Comparison of ENCODE assay signal across 13 cellular contexts in the genomic region with DNA sequence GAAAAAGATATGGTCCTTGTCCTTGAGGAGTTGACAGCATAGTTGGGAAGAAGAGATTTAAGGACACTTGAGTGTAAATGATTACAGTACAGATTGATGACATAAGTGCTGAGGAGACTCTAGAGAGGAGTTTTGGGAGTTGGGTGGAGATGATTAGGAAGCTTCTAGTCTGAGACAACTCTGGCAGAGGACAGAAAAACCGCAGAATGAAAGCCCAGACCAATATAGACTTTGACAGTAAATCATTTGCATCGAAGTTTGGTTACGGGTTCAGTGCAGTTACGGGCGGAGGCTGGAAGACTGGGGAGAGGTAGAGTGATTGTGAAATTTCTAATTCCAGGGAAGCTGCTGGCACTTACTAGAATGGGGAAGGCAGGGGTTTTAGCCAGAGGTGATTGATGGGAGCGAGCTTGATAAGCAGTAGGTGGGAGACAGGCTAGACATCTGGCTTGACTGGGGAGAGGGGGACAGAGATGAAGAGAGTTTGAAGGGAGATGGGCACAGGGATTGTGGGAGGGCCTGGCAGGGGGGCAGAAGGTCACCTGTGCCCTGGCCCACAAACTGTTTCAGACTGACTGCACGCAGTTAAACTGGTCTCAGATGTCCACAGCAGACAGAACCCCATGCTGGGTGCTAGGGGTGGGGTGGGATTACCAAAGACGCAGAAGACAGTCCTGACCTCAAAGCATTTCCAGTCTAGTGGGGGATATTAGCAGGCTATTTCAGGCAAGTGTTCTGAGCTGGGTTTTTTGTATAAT. TPM values are rescaled to one million over a fixed set of nuclear protein-coding genes. Genes with fewer than 3 reads are reported as not detected.
DNase-seq lines count a peak whose midpoint lies in the region; ATAC-seq, FAIRE-seq and TF ChIP-seq lines count a peak whose summit lies in the region.
"Had no signal": no experiment of that assay in that cellular context is flagged by ENCODE, and none has a peak within 500 bp of the region (broad histone marks: within the 10 kb centered on the region; RNA-seq: fewer than 3 reads in every experiment).

No MANE protein-coding gene starts in this region.

- no peaks in the 10 kb centered on the region for H3K4me1 ChIP-seq in CD8-positive, alpha-beta memory T cell (ENCODE audit: insufficient read depth, low read length)
- H3K4me1 ChIP-seq in aorta (ENCODE audit: control insufficient read depth in 1 of 2, insufficient read depth in 2 of 2, low read length in 2 of 2) = no peaks in the 10 kb centered on the region

- H3K9me3 ChIP-seq in CD8-positive, alpha-beta memory T cell (ENCODE audit: low read length) = no peaks in the 10 kb centered on the region
- H3K9me3 ChIP-seq in aorta (ENCODE audit: control insufficient read depth, low read length) = no peaks in the 10 kb centered on the region
- H3K9me3 ChIP-seq: left ventricle myocardium inferior, thyroid gland had no signal

- peaks cover 64% of the 10 kb centered on the region for H3K36me3 ChIP-seq in CD8-positive, alpha-beta memory T cell (ENCODE audit: insufficient read depth, low read length)
- H3K36me3 ChIP-seq in aorta (ENCODE audit: control insufficient read depth in 1 of 2, insufficient read depth in 2 of 2, low read length in 1 of 2) = peaks cover 4 to 19% of the 10 kb centered on the region in 2 donors

- H3K4me3 Mint-ChIP-seq in CD8-positive, alpha-beta memory T cell = no peak overlapping the region
- no peak overlapping the region for H3K4me3 Mint-ChIP-seq in HFFc6
- H3K4me3 Mint-ChIP-seq: H9, nephron had no signal

- peaks cover 14 to 89% (median 25%) of the 10 kb centered on the region in 3 donors for H3K36me3 Mint-ChIP-seq in CD8-positive, alpha-beta memory T cell
- peaks cover 38% of the 10 kb centered on the region for H3K36me3 Mint-ChIP-seq in HFFc6 (ENCODE audit: low read depth)

- POLR2A ChIA-PET in CD8-positive, alpha-beta memory T cell (lab: Charles Lee) = interaction anchor here (1.5 kb wide), 1 partner anchor 64 kb away, joined by 3 read pairs; no protein-coding TSS in a partner anchor

- H3K9me3 Mint-ChIP-seq in CD8-positive, alpha-beta memory T cell = no peaks in the 10 kb centered on the region
- no peaks in the 10 kb centered on the region for H3K9me3 Mint-ChIP-seq in HFFc6
- H3K9me3 Mint-ChIP-seq: H9, nephron had no signal

- H3K27ac ChIP-seq in CD8-positive, alpha-beta memory T cell (ENCODE audit: low read depth, low read length) = no peak overlapping the region
- H3K27ac ChIP-seq in angular gyrus (ENCODE audit: low read depth, low read length) (peak overlapping the region; percentile 94), aorta (ENCODE audit: low read depth in 1 of 2, low read length in 2 of 2) (no peak overlapping the region)
- H3K27ac ChIP-seq: left ventricle myocardium inferior, thyroid gland had no signal

- no peak for ATAC-seq in aorta (ENCODE audit: low FRiP score)

- no peaks in the 10 kb centered on the region for H3K27me3 ChIP-seq in CD8-positive, alpha-beta memory T cell (ENCODE audit: insufficient read depth, low read length, poor library complexity, severe bottlenecking)
- H3K27me3 ChIP-seq in aorta (ENCODE audit: control insufficient read depth in 1 of 2, insufficient read depth in 2 of 2, low read length in 1 of 2) = no peaks in the 10 kb centered on the region
- H3K27me3 ChIP-seq: thyroid gland had no signal

- peak overlapping the region in 5 of 8 donors; percentile 9 to 70 (median 30) for H3K27ac Mint-ChIP-seq in CD8-positive, alpha-beta memory T cell
- no peak overlapping the region; the same call in 1 of the 2 replicates for H3K27ac Mint-ChIP-seq in HFFc6
- H3K27ac Mint-ChIP-seq: nephron had no signal

- intact Hi-C loops in aorta (cut with DNase I) = no loop called here

- no peak for DNase-seq in CD8-positive, alpha-beta memory T cell
- peak; percentile 60 for DNase-seq in HK-2 (ENCODE audit: unreplicated experiment)
- peak; percentile 59 for DNase-seq in mesenteric fat pad (ENCODE audit: low spot score)
- no peak for DNase-seq in aorta
- no peak for DNase-seq in H54 (ENCODE audit: insufficient read length, low spot score)
- no peak for DNase-seq in DMS53 treated with DMSO at 0.1 percent for 48 hours (lab: John Stamatoyannopoulos, UW; ENCODE audit: unreplicated experiment)
- DNase-seq in HFFc6 = no peak
- DNase-seq: activated gamma-delta T cell, left ventricle myocardium inferior had no signal

- peaks cover 0 to 5% of the 10 kb centered on the region in 2 donors for H3K27me3 Mint-ChIP-seq in CD8-positive, alpha-beta memory T cell
- H3K27me3 Mint-ChIP-seq in HFFc6 (ENCODE audit: insufficient read depth) = 0 out of 2 replicates have a peak, but pooled peaks cover 3% of the 10 kb centered on the region

- no peak for TF ChIP-seq CTCF in HFFc6 (IDR thresholded peaks at IDR 0.05)

- no peak for TF ChIP-seq POLR2A in H54 (IDR thresholded peaks at IDR 0.05; ENCODE audit: low read depth, low read length)

- FAIRE-seq in H54 (lab: Jason Lieb, UNC) = no peak

- CTCF ChIA-PET in CD8-positive, alpha-beta memory T cell (lab: Charles Lee) = interaction anchor here (1.2 to 9.5 kb wide), 7 partner anchors 17 to 107 kb away, joined by 3 to 146 read pairs (median 10); a partner anchor contains a TSS

- H3K4me3 ChIP-seq in CD8-positive, alpha-beta memory T cell (ENCODE audit: low read length) = no peak overlapping the region
- H3K4me3 ChIP-seq in aorta (ENCODE audit: low read length in 2 of 2) = no peak overlapping the region
- H3K4me3 ChIP-seq: left ventricle myocardium inferior, thyroid gland had no signal

- H3K4me1 Mint-ChIP-seq in CD8-positive, alpha-beta memory T cell = peaks cover 9 to 21% (median 12%) of the 10 kb centered on the region in 3 donors
- peaks cover 54% of the 10 kb centered on the region for H3K4me1 Mint-ChIP-seq in HFFc6 (ENCODE audit: low read depth)
- H3K4me1 Mint-ChIP-seq: H9 had no signal

- 86 to 87% methylated on average over 8 of the region's 8 CpGs for WGBS in aorta, 2 donors

RNA-seq across cellular contexts. Expression of a gene that starts 20.1 kb away (rescaled TPM):
- total RNA-seq in CD8-positive, alpha-beta memory T cell = 100 to 1,000 TPM; 163 to 170 TPM
- polyA plus RNA-seq in CD8-positive, alpha-beta memory T cell = 62.1 TPM
- 4.7 TPM for total RNA-seq in mesenteric fat pad
- total RNA-seq in aorta = 1 to 10 TPM; 2.7 to 2.9 TPM
- polyA plus RNA-seq in aorta = under 1 TPM in 1 of 2 donors, not detected in 1; 0.38 TPM
- total RNA-seq in HFFc6 (2021; fragmentation: NEBNext Ultra II Directional; extraction: Animal tissue kit (Norgen Biotek cat#: 25700)) = under 1 TPM in 2 of 6 experiments, not detected in 4; 0.09 to 0.17 TPM

RNA-seq across cellular contexts. Expression of a gene that starts 29.2 kb away (rescaled TPM):
- 100 to 1,000 TPM; 106 to 111 TPM for total RNA-seq in CD8-positive, alpha-beta memory T cell
- polyA plus RNA-seq in CD8-positive, alpha-beta memory T cell = 45.9 TPM
- total RNA-seq in mesenteric fat pad (64.4 TPM), aorta (10 to 100 TPM; 41.0 to 50.2 TPM)
- polyA plus RNA-seq in aorta = 10 to 100 TPM; 17.2 to 43.5 TPM
- total RNA-seq in HFFc6 (2021; fragmentation: NEBNext Ultra II Directional; extraction: Animal tissue kit (Norgen Biotek cat#: 25700)) = 10 to 100 TPM; 67.0 to 79.3 (median 71.5) TPM

RNA-seq across cellular contexts. Expression of a gene that starts 45.0 kb away (rescaled TPM):
- 100 to 1,000 TPM; 297 to 299 TPM for total RNA-seq in CD8-positive, alpha-beta memory T cell
- polyA plus RNA-seq in CD8-positive, alpha-beta memory T cell = 46.0 TPM
- total RNA-seq in mesenteric fat pad = 154 TPM
- 100 to 1,000 TPM; 106 to 135 TPM for total RNA-seq in aorta
- 100 to 1,000 TPM in 1 of 2 donors, 10 to 100 TPM in 1; 94.9 to 126 TPM for polyA plus RNA-seq in aorta
- total RNA-seq in HFFc6 (2021; fragmentation: NEBNext Ultra II Directional; extraction: Animal tissue kit (Norgen Biotek cat#: 25700)) = 100 to 1,000 TPM; 229 to 324 (median 315) TPM

RNA-seq across cellular contexts. Expression of a gene that starts 55.6 kb away (rescaled TPM):
- total RNA-seq in CD8-positive, alpha-beta memory T cell = 100 to 1,000 TPM; 122 to 131 TPM
- 92.2 TPM for polyA plus RNA-seq in CD8-positive, alpha-beta memory T cell
- total RNA-seq in mesenteric fat pad (89.6 TPM), aorta (10 to 100 TPM; 44.0 to 46.1 TPM)
- polyA plus RNA-seq in aorta = 10 to 100 TPM; 68.5 to 73.1 TPM
- 10 to 100 TPM; 82.5 to 93.7 (median 86.8) TPM for total RNA-seq in HFFc6 (2021; fragmentation: NEBNext Ultra II Directional; extraction: Animal tissue kit (Norgen Biotek cat#: 25700))

Comparison
In these comparisons a context has a peak if more than half of its experiments do, and no peak if none do; other contexts are left out.
1. DNase-seq: peak in HK-2 (single experiment) and mesenteric fat pad (single experiment); none in CD8-positive, alpha-beta memory T cell (0 of 5), aorta (0 of 2), H54 (single experiment), DMS53 treated with DMSO at 0.1 percent for 48 hours (single experiment) and HFFc6 (single experiment).
2. RNA of a gene that starts 20.1 kb away (total RNA-seq): 163 to 170 TPM in CD8-positive, alpha-beta memory T cell; 4.7 TPM in mesenteric fat pad (single experiment), 2.7 to 2.9 TPM in aorta and 0.09 to 0.17 TPM in HFFc6; every median in the first group is over 10 times any median in the second.